Comparison of ENCODE assay signal across 23 cellular contexts in the genomic region with DNA sequence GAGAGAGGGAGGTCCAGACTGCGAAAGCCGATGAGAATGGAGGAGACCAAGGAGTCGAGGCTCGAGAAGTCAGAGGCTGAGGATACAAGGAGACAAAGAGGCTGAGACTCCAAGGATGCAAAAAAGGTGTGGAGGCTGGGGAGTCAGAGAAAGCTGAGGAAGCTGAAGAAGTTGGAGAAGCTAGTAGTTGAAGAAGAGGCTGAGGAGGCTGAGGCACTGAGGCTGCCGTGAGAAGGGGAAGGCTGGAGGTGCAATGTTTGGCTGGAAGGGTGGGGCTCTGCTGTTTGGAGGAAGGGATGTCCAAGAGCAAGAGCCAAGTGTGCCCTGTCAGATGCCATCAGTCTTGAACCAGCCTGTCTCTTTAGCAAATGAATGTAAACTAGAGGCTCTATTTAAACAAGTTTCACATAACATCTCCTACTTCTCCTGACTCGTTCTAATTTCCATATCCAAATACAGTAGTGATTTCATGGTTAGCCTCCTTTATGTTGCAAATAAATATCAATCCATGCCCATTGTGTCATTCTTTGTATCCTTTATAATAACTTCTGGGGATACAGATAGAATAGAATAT. TPM values are rescaled to one million over a fixed set of nuclear protein-coding genes. Genes with fewer than 3 reads are reported as not detected.
DNase-seq lines count a peak whose midpoint lies in the region; ATAC-seq and TF ChIP-seq lines count a peak whose summit lies in the region.
"Had no signal": no experiment of that assay in that cellular context is flagged by ENCODE, and none has a peak within 500 bp of the region (broad histone marks: within the 10 kb centered on the region; RNA-seq: fewer than 3 reads in every experiment).

No MANE protein-coding gene starts in this region.

- H3K4ac ChIP-seq in mesenchymal stem cell (ENCODE audit: low read depth in 1 of 2, low read length in 2 of 2) = no peak overlapping the region

- H3K4me1 ChIP-seq in HAP-1 = peaks cover 11% of the 10 kb centered on the region
- no peaks in the 10 kb centered on the region for H3K4me1 ChIP-seq in osteoblast (ENCODE audit: insufficient read depth, low read length)
- H3K4me1 ChIP-seq in mesenchymal stem cell (ENCODE audit: control insufficient read depth, insufficient read depth, low read depth, low read length) = no peaks in the 10 kb centered on the region
- H3K4me1 ChIP-seq: BLaER1 treated with 17β-estradiol and CSF1 and Interleukin-3, amounts not matched to agents 10 nM and 100 nM had no signal

- peak; percentile 32 for DNase-seq in activated CD8-positive, alpha-beta memory T cell treated with anti-CD3 and anti-CD28 coated beads for 24 hours
- no peak for DNase-seq in activated CD8-positive, alpha-beta memory T cell treated with anti-CD3 and anti-CD28 coated beads, Interleukin-2, amount 10 ng/mL, durations not matched to agents 7 days and 5 days
- DNase-seq in HAP-1 (ENCODE audit: low spot score in 2 of 2) = peak; percentile 36 to 72
- peak; percentile 34 for DNase-seq in chondrocyte (ENCODE audit: low spot score)
- DNase-seq in osteoblast (ENCODE audit: insufficient read length, low spot score, missing footprints) = peak; percentile 64
- DNase-seq in mesenchymal stem cell = no peak
- DNase-seq in NCI-H345 treated with DMSO at 0.1 percent for 48 hours (lab: John Stamatoyannopoulos, UW; ENCODE audit: unreplicated experiment) = no peak
- DNase-seq: AML-193; CD4-positive, alpha-beta T cell; CD8-positive, alpha-beta T cell; DMS 273 treated with DMSO at 0.1 percent for 48 hours; DMS153; DMS53; DMS79; DND-41; EL; GDM1 had no signal

- no peak overlapping the region for H3K18ac ChIP-seq in mesenchymal stem cell (ENCODE audit: low read depth in 1 of 2, low read length in 2 of 2)

- no peak overlapping the region for H3K27ac ChIP-seq in osteoblast (ENCODE audit: low read depth, low read length)
- no peak overlapping the region for H3K27ac ChIP-seq in mesenchymal stem cell (ENCODE audit: low read length, poor library complexity, severe bottlenecking)
- H3K27ac ChIP-seq: 22Rv1; BLaER1 treated with 17β-estradiol and CSF1 and Interleukin-3, amounts not matched to agents 10 nM and 100 nM; C4-2B had no signal

- no peaks in the 10 kb centered on the region for H3K9me3 Mint-ChIP-seq in activated CD8-positive, alpha-beta memory T cell treated with anti-CD3 and anti-CD28 coated beads, Interleukin-2, amount 10 ng/mL, durations not matched to agents 7 days and 5 days (ENCODE audit: low read depth)
- no peaks in the 10 kb centered on the region for H3K9me3 Mint-ChIP-seq in chondrocyte (ENCODE audit: low read depth)
- H3K9me3 Mint-ChIP-seq: CD4-positive, alpha-beta T cell; CD8-positive, alpha-beta T cell had no signal

- H3K9me3 ChIP-seq in HAP-1 = no peaks in the 10 kb centered on the region
- no peaks in the 10 kb centered on the region for H3K9me3 ChIP-seq in osteoblast (ENCODE audit: low read depth, low read length)
- no peaks in the 10 kb centered on the region for H3K9me3 ChIP-seq in mesenchymal stem cell (ENCODE audit: control insufficient read depth, low read length)
- H3K9me3 ChIP-seq: A549 had no signal

- no peaks in the 10 kb centered on the region for H3K79me1 ChIP-seq in mesenchymal stem cell (replicated peaks; ENCODE audit: low read length, poor library complexity, severe bottlenecking)

- H3K23ac ChIP-seq in mesenchymal stem cell (ENCODE audit: low read length in 2 of 2) = no peak overlapping the region

- no peak overlapping the region for H3K27ac Mint-ChIP-seq in activated CD8-positive, alpha-beta memory T cell treated with anti-CD3 and anti-CD28 coated beads, Interleukin-2, amount 10 ng/mL, durations not matched to agents 7 days and 5 days
- no peak overlapping the region for H3K27ac Mint-ChIP-seq in chondrocyte (ENCODE audit: unreplicated experiment)
- H3K27ac Mint-ChIP-seq: B cell; CD4-positive, alpha-beta T cell; CD8-positive, alpha-beta T cell had no signal

- H2AK5ac ChIP-seq in mesenchymal stem cell (ENCODE audit: low read length, severe bottlenecking) = no peak overlapping the region

- CTCF ChIA-PET in activated CD8-positive, alpha-beta memory T cell treated with anti-CD3 and anti-CD28 coated beads, Interleukin-2, amount 10 ng/mL, durations not matched to agents 7 days and 5 days (lab: Charles Lee) = no interaction called here

- H3K36me3 Mint-ChIP-seq in activated CD8-positive, alpha-beta memory T cell treated with anti-CD3 and anti-CD28 coated beads, Interleukin-2, amount 10 ng/mL, durations not matched to agents 7 days and 5 days = no peaks in the 10 kb centered on the region
- no peaks in the 10 kb centered on the region for H3K36me3 Mint-ChIP-seq in chondrocyte (ENCODE audit: low read depth)
- H3K36me3 Mint-ChIP-seq: CD8-positive, alpha-beta T cell had no signal

- no peak overlapping the region for H4K8ac ChIP-seq in mesenchymal stem cell (ENCODE audit: low read length)

- H2AFZ ChIP-seq in osteoblast (ENCODE audit: low read length) (no peak overlapping the region), mesenchymal stem cell (ENCODE audit: low read depth, low read length) (no peak overlapping the region)

- no peak for TF ChIP-seq CTCF in chondrocyte (IDR thresholded peaks at IDR 0.05)
- no peak for TF ChIP-seq CTCF in osteoblast (IDR thresholded peaks at IDR 0.05; ENCODE audit: extremely low read depth, low read depth, low read length)

- H3K9ac ChIP-seq in mesenchymal stem cell (ENCODE audit: low read length) = no peak overlapping the region
- H3K9ac ChIP-seq: BLaER1 treated with 17β-estradiol and CSF1 and Interleukin-3, amounts not matched to agents 10 nM and 100 nM had no signal

- H3K4me1 Mint-ChIP-seq in activated CD8-positive, alpha-beta memory T cell treated with anti-CD3 and anti-CD28 coated beads, Interleukin-2, amount 10 ng/mL, durations not matched to agents 7 days and 5 days = peaks cover 2% of the 10 kb centered on the region
- no peaks in the 10 kb centered on the region for H3K4me1 Mint-ChIP-seq in chondrocyte (ENCODE audit: low read depth)
- H3K4me1 Mint-ChIP-seq: B cell had no signal

- H2BK15ac ChIP-seq in mesenchymal stem cell (ENCODE audit: low read depth, poor library complexity, severe bottlenecking) = no peak overlapping the region

- H3K4me3 ChIP-seq in HAP-1 = no peak overlapping the region
- no peak overlapping the region for H3K4me3 ChIP-seq in osteoblast (ENCODE audit: insufficient read depth, low read length)
- no peak overlapping the region for H3K4me3 ChIP-seq in mesenchymal stem cell (ENCODE audit: insufficient read depth in 1 of 2, low read depth in 1 of 2, low read length in 2 of 2)
- H3K4me3 ChIP-seq: A549; BLaER1 treated with 17β-estradiol and CSF1 and Interleukin-3, amounts not matched to agents 10 nM and 100 nM; GM12878 had no signal

- H3K36me3 ChIP-seq in HAP-1 (replicated peaks) (no peaks in the 10 kb centered on the region), osteoblast (ENCODE audit: insufficient read depth, low read length) (no peaks in the 10 kb centered on the region), mesenchymal stem cell (ENCODE audit: control insufficient read depth in 1 of 2, insufficient read depth in 2 of 2, low read depth in 1 of 2, low read length in 2 of 2) (no peaks in the 10 kb centered on the region)
- H3K36me3 ChIP-seq: BLaER1 treated with 17β-estradiol and CSF1 and Interleukin-3, amounts not matched to agents 10 nM and 100 nM had no signal

- in situ Hi-C loops in HAP-1 (cut with MboI; ENCODE audit: low sequenced_read_pairs) = no loop called here

- H3K27me3 Mint-ChIP-seq in activated CD8-positive, alpha-beta memory T cell treated with anti-CD3 and anti-CD28 coated beads, Interleukin-2, amount 10 ng/mL, durations not matched to agents 7 days and 5 days = peaks cover 8% of the 10 kb centered on the region
- H3K27me3 Mint-ChIP-seq in chondrocyte (ENCODE audit: low read depth) = no peaks in the 10 kb centered on the region
- H3K27me3 Mint-ChIP-seq: CD4-positive, alpha-beta T cell had no signal

- H2BK5ac ChIP-seq in mesenchymal stem cell (ENCODE audit: low read depth, low read length, poor library complexity, severe bottlenecking) = no peak overlapping the region

- no peaks in the 10 kb centered on the region for H4K20me1 ChIP-seq in osteoblast (ENCODE audit: insufficient read depth, low read length)
- H4K20me1 ChIP-seq: BLaER1 treated with 17β-estradiol and CSF1 and Interleukin-3, amounts not matched to agents 10 nM and 100 nM had no signal

- H4K91ac ChIP-seq in mesenchymal stem cell (ENCODE audit: low read length) = no peak overlapping the region

- no peaks in the 10 kb centered on the region for H3K27me3 ChIP-seq in HAP-1 (ENCODE audit: low read depth)
- no peaks in the 10 kb centered on the region for H3K27me3 ChIP-seq in osteoblast (ENCODE audit: insufficient read depth, low read length)
- H3K27me3 ChIP-seq in mesenchymal stem cell (ENCODE audit: control insufficient read depth in 1 of 2, insufficient read depth in 1 of 2, low read length in 2 of 2) = no peaks in the 10 kb centered on the region
- H3K27me3 ChIP-seq: BLaER1 treated with 17β-estradiol and CSF1 and Interleukin-3, amounts not matched to agents 10 nM and 100 nM had no signal

- WGBS in mesenchymal stem cell = 81% methylated on average over 6 of the region's 6 CpGs

- H3K14ac ChIP-seq in mesenchymal stem cell (ENCODE audit: low read length in 2 of 2) = no peak overlapping the region

- ATAC-seq in activated CD8-positive, alpha-beta memory T cell treated with anti-CD3 and anti-CD28 coated beads, Interleukin-2, amount 10 ng/mL, durations not matched to agents 7 days and 5 days = no peak
- ATAC-seq: A549; CD8-positive, alpha-beta T cell; GM12878 had no signal

- no peak overlapping the region for H2BK12ac ChIP-seq in mesenchymal stem cell (ENCODE audit: low read length in 2 of 2)

- H3K79me2 ChIP-seq in osteoblast (ENCODE audit: insufficient read depth, low read length) = no peaks in the 10 kb centered on the region

- H3K4me2 ChIP-seq in osteoblast (ENCODE audit: insufficient read depth, low read length) (no peak overlapping the region), mesenchymal stem cell (ENCODE audit: low read length, poor library complexity, severe bottlenecking) (no peak overlapping the region)
- H3K4me2 ChIP-seq: A549; BLaER1 treated with 17β-estradiol and CSF1 and Interleukin-3, amounts not matched to agents 10 nM and 100 nM had no signal

- H3K4me3 Mint-ChIP-seq in activated CD8-positive, alpha-beta memory T cell treated with anti-CD3 and anti-CD28 coated beads, Interleukin-2, amount 10 ng/mL, durations not matched to agents 7 days and 5 days = no peak overlapping the region
- no peak overlapping the region for H3K4me3 Mint-ChIP-seq in chondrocyte (ENCODE audit: unreplicated experiment)
- H3K4me3 Mint-ChIP-seq: B cell; CD4-positive, alpha-beta T cell; CD8-positive, alpha-beta T cell had no signal

- H2BK120ac ChIP-seq in mesenchymal stem cell (ENCODE audit: low read depth, low read length) = no peak overlapping the region

RNA-seq across cellular contexts. Expression of gene SPTSSA, which starts 10.8 kb away (rescaled TPM):
- 10 to 100 TPM; 12.1 to 15.5 TPM for total RNA-seq in activated CD8-positive, alpha-beta memory T cell treated with anti-CD3 and anti-CD28 coated beads, Interleukin-2, amount 10 ng/mL, durations not matched to agents 7 days and 5 days
- total RNA-seq in chondrocyte (19.1 to 24.1 TPM (median 19.2 TPM) in 3 replicates), osteoblast (10.5 and 11.8 TPM in 2 replicates)
- 25.4 TPM for polyA plus RNA-seq in mesenchymal stem cell (2013, experiment 1 of 2)
- 26.8 TPM for polyA plus RNA-seq in mesenchymal stem cell (2013, experiment 2 of 2)

Comparison
In these comparisons a context has a peak if more than half of its experiments do, and no peak if none do; other contexts are left out.
1. DNase-seq: peak in activated CD8-positive, alpha-beta memory T cell treated with anti-CD3 and anti-CD28 coated beads for 24 hours (single experiment), HAP-1 (2 of 2), chondrocyte (single experiment) and osteoblast (single experiment); none in activated CD8-positive, alpha-beta memory T cell treated with anti-CD3 and anti-CD28 coated beads, Interleukin-2, amount 10 ng/mL, durations not matched to agents 7 days and 5 days (single experiment), mesenchymal stem cell (single experiment) and NCI-H345 treated with DMSO at 0.1 percent for 48 hours (single experiment).